In genomic region chr1:35932158-35932636, GRCh38 we compare ENCODE assay signal across 8 cellular contexts. TPM values are rescaled to one million over a fixed set of nuclear protein-coding genes. Genes with fewer than 3 reads are reported as not detected.
A peak's percentile ranks its signal among the peaks of the same experiment; 100 is the strongest.
DNase-seq lines count a peak whose midpoint lies in the region; ATAC-seq and TF ChIP-seq lines count a peak whose summit lies in the region.

No MANE protein-coding gene starts in this region.

- peak overlapping the region in 1 of 2 donors; percentile 93 for H3K27ac ChIP-seq in liver (ENCODE audit: low read depth in 1 of 2, low read length in 2 of 2)
- peak overlapping the region; percentile 96 to 99 (median 98) for H3K27ac ChIP-seq in transverse colon

- H3K36me3 Mint-ChIP-seq in activated T-cell treated with anti-CD3 and anti-CD28 coated beads, Interleukin-2, amount 50 U/mL, for 4 hours (ENCODE audit: insufficient read depth), result no peaks in the 10 kb centered on the region
- no peaks in the 10 kb centered on the region for H3K36me3 Mint-ChIP-seq in activated naive CD8-positive, alpha-beta T cell treated with anti-CD3 and anti-CD28 coated beads, Interleukin-2, amount 10 ng/mL, durations not matched to agents 7 days and 5 days

- H3K27me3 ChIP-seq in liver (ENCODE audit: control insufficient read depth in 4 of 4, insufficient read depth in 4 of 4, low read length in 3 of 4) (no peaks in the 10 kb centered on the region), transverse colon (no peaks in the 10 kb centered on the region)

- POLR2A ChIA-PET in activated naive CD8-positive, alpha-beta T cell treated with anti-CD3 and anti-CD28 coated beads, Interleukin-2, amount 10 ng/mL, durations not matched to agents 7 days and 5 days (lab: Charles Lee), result interaction anchor here (0.7 to 2.6 kb wide), 4 partner anchors 9 to 50 kb away, joined by 4 to 27 read pairs (median 6); partner anchors contain the start of gene AGO1

- ATAC-seq in activated T-cell treated with anti-CD3 and anti-CD28 coated beads, Interleukin-2, amount 50 U/mL, for 4 hours, result no peak
- ATAC-seq in activated naive CD8-positive, alpha-beta T cell treated with anti-CD3 and anti-CD28 coated beads, Interleukin-2, amount 10 ng/mL, durations not matched to agents 7 days and 5 days (ENCODE audit: low read depth), result no peak
- ATAC-seq in HG03565 (IDR thresholded peaks at IDR 0.05; ENCODE audit: unreplicated experiment), result no peak

- peak overlapping the region; percentile 94 for H3K4me3 Mint-ChIP-seq in activated T-cell treated with anti-CD3 and anti-CD28 coated beads, Interleukin-2, amount 50 U/mL, for 4 hours
- peak overlapping the region; percentile 92 for H3K4me3 Mint-ChIP-seq in activated naive CD8-positive, alpha-beta T cell treated with anti-CD3 and anti-CD28 coated beads, Interleukin-2, amount 10 ng/mL, durations not matched to agents 7 days and 5 days

- in situ Hi-C loops in transverse colon (cut with MboI; ENCODE audit: low pct_ligation_motif_present in 1 of 4, low pct_unique_long_range_greater_than_20kb in 1 of 4, low sequenced_read_pairs in 3 of 4), result no loop called here

- H3K9ac ChIP-seq in liver (ENCODE audit: low read depth in 1 of 2, low read length in 2 of 2), result peak overlapping the region in 1 of 2 donors; percentile 74

- no peaks in the 10 kb centered on the region for H3K27me3 Mint-ChIP-seq in activated T-cell treated with anti-CD3 and anti-CD28 coated beads, Interleukin-2, amount 50 U/mL, for 4 hours (ENCODE audit: low read depth)
- H3K27me3 Mint-ChIP-seq in activated naive CD8-positive, alpha-beta T cell treated with anti-CD3 and anti-CD28 coated beads, Interleukin-2, amount 10 ng/mL, durations not matched to agents 7 days and 5 days, result no peaks in the 10 kb centered on the region

- peaks cover 3 to 40% (median 22%) of the 10 kb centered on the region in 4 donors for H3K4me1 ChIP-seq in liver (ENCODE audit: control insufficient read depth in 4 of 4, insufficient read depth in 4 of 4, low read length in 3 of 4)
- H3K4me1 ChIP-seq in transverse colon, result peaks cover 20 to 44% (median 27%) of the 10 kb centered on the region in 4 donors

- DNase-seq in activated T-cell treated with anti-CD3 and anti-CD28 coated beads, Interleukin-2, amount 50 U/mL, for 4 hours, result no peak
- no peak for DNase-seq in activated T-cell treated with anti-CD3 and anti-CD28 coated beads for 4 hours
- no peak for DNase-seq in activated naive CD8-positive, alpha-beta T cell treated with anti-CD3 and anti-CD28 coated beads, Interleukin-2, amount 10 ng/mL, durations not matched to agents 7 days and 5 days
- no peak for DNase-seq in transverse colon
- no peak for DNase-seq in HK-2 (ENCODE audit: unreplicated experiment)
- DNase-seq in NCI-H69 (lab: John Stamatoyannopoulos, UW), result no peak

- no peak for TF ChIP-seq POLR2A in transverse colon (IDR thresholded peaks at IDR 0.05)

- TF ChIP-seq RAD21 in liver (IDR thresholded peaks at IDR 0.05), result no peak

- TF ChIP-seq CTCF in liver (IDR thresholded peaks at IDR 0.05; ENCODE audit: low read depth, low read length, missing input control) (no peak), transverse colon (IDR thresholded peaks at IDR 0.05) (no peak)

- no peaks in the 10 kb centered on the region for H3K36me3 ChIP-seq in liver (ENCODE audit: control insufficient read depth in 4 of 4, insufficient read depth in 3 of 4, low read depth in 1 of 4, low read length in 3 of 4)
- no peaks in the 10 kb centered on the region for H3K36me3 ChIP-seq in transverse colon

- 54% methylated on average over 7 of the region's 7 CpGs for WGBS in liver
- WGBS in transverse colon (ENCODE audit: low coverage in 1 of 2), 2 donors, result 49 to 52% methylated on average over 7 of the region's 7 CpGs

- no peaks in the 10 kb centered on the region for H3K9me3 Mint-ChIP-seq in activated T-cell treated with anti-CD3 and anti-CD28 coated beads, Interleukin-2, amount 50 U/mL, for 4 hours
- no peaks in the 10 kb centered on the region for H3K9me3 Mint-ChIP-seq in activated naive CD8-positive, alpha-beta T cell treated with anti-CD3 and anti-CD28 coated beads, Interleukin-2, amount 10 ng/mL, durations not matched to agents 7 days and 5 days

- TF ChIP-seq EP300 in transverse colon (IDR thresholded peaks at IDR 0.05; ENCODE audit: low read depth), result no peak

- H3K4me1 Mint-ChIP-seq in activated T-cell treated with anti-CD3 and anti-CD28 coated beads, Interleukin-2, amount 50 U/mL, for 4 hours (ENCODE audit: low read depth), result peaks cover 41% of the 10 kb centered on the region
- H3K4me1 Mint-ChIP-seq in activated naive CD8-positive, alpha-beta T cell treated with anti-CD3 and anti-CD28 coated beads, Interleukin-2, amount 10 ng/mL, durations not matched to agents 7 days and 5 days, result peaks cover 29% of the 10 kb centered on the region

- H3K4me3 ChIP-seq in liver (ENCODE audit: low read depth in 1 of 3, low read length in 3 of 3) (peak overlapping the region; percentile 68 to 76 (median 76)), transverse colon (peak overlapping the region in 3 of 4 donors; percentile 63 to 97 (median 84))

- intact Hi-C loops in transverse colon (cut with DNase I; ENCODE audit: low total_unique reads), result no loop called here

- peak overlapping the region; percentile 90 for H3K27ac Mint-ChIP-seq in activated naive CD8-positive, alpha-beta T cell treated with anti-CD3 and anti-CD28 coated beads, Interleukin-2, amount 10 ng/mL, durations not matched to agents 7 days and 5 days

- no peaks in the 10 kb centered on the region for H3K9me3 ChIP-seq in liver (ENCODE audit: control insufficient read depth in 4 of 4, low read length in 3 of 4)
- H3K9me3 ChIP-seq in transverse colon, result no peaks in the 10 kb centered on the region

TF ChIP-seq in liver, 16 proteins besides CTCF, POLR2A, EP300 and RAD21:
- no peak for TF ChIP-seq EGR1 (IDR thresholded peaks at IDR 0.05; ENCODE audit: low read depth in 2 of 2)
TF ChIP-seq in liver: peak in this region for 0.

RNA-seq across cellular contexts. Expression of gene AGO3, which starts 1.3 kb away (rescaled TPM):
- total RNA-seq in activated T-cell treated with anti-CD3 and anti-CD28 coated beads, Interleukin-2, amount 50 U/mL, for 4 hours, result 10 to 100 TPM; 20.3 to 22.8 (median 21.9) TPM
- 10 to 100 TPM; 26.5 to 34.0 TPM for total RNA-seq in activated naive CD8-positive, alpha-beta T cell treated with anti-CD3 and anti-CD28 coated beads, Interleukin-2, amount 10 ng/mL, durations not matched to agents 7 days and 5 days
- total RNA-seq in liver (10 to 100 TPM in 1 of 2 donors, 1 to 10 TPM in 1; 5.9 to 19.5 TPM), transverse colon (100 to 1,000 TPM in 1 of 4 donors, 10 to 100 TPM in 3; 11.3 to 357 (median 14.1) TPM)
- polyA plus RNA-seq in liver, result 1 to 10 TPM; 3.0 to 8.3 TPM

RNA-seq across cellular contexts. Expression of gene AGO1, which starts 49.2 kb away (rescaled TPM):
- 10 to 100 TPM; 32.1 to 35.7 (median 33.7) TPM for total RNA-seq in activated T-cell treated with anti-CD3 and anti-CD28 coated beads, Interleukin-2, amount 50 U/mL, for 4 hours
- 10 to 100 TPM; 24.0 to 24.8 TPM for total RNA-seq in activated naive CD8-positive, alpha-beta T cell treated with anti-CD3 and anti-CD28 coated beads, Interleukin-2, amount 10 ng/mL, durations not matched to agents 7 days and 5 days
- total RNA-seq in liver, result 10 to 100 TPM in 1 of 2 donors, 1 to 10 TPM in 1; 6.8 to 11.3 TPM
- 1 to 10 TPM; 1.5 to 3.0 TPM for polyA plus RNA-seq in liver
- 10 to 100 TPM; 20.6 to 40.2 (median 24.0) TPM for total RNA-seq in transverse colon
